ENCODE assay signal across 11 cellular contexts in the genomic region with DNA sequence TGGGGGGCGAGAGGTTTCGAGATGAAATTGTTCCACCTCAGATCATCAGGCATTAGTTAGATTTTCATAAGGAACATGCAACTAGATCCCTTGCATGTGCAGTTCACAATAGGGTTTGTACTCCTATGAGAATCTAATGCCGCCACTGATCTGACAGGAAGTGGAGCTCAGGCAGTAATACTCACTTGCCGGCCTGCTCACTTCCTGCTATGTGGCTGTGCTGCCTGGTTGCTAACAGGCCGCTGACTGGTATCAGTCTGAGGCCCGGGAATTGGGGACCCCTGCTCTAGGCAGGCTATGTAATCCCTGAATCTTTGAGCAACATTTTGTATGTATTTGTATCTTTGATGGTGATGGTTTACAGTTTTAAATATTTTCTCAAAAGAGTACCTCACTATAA. TPM values are rescaled to one million over a fixed set of nuclear protein-coding genes. Genes with fewer than 3 reads are reported as not detected.
DNase-seq lines count a peak whose midpoint lies in the region; ATAC-seq and TF ChIP-seq lines count a peak whose summit lies in the region.
"Had no signal": no experiment of that assay in that cellular context is flagged by ENCODE, and none has a peak within 500 bp of the region (broad histone marks: within the 10 kb centered on the region; RNA-seq: fewer than 3 reads in every experiment).

No MANE protein-coding gene starts in this region.

- DNase-seq in cardiac septum (ENCODE audit: low spot score) (peak; percentile 80), Right ventricle myocardium inferior (ENCODE audit: missing footprints) (no peak), upper lobe of right lung (no peak), progenitor cell of endocrine pancreas (ENCODE audit: low spot score, unreplicated experiment) (no peak), DMS114 treated with DMSO at 0.1 percent for 48 hours (lab: John Stamatoyannopoulos, UW; ENCODE audit: unreplicated experiment) (no peak), BE2C (no peak)
- DNase-seq in activated T-helper 9 cell treated with anti-CD3 and anti-CD28 coated beads, Interleukin-2, amount 50 U/mL, for 16 hours (ENCODE audit: low read depth) = peak; percentile 8
- DNase-seq: mesendoderm, NCI-H1417 had no signal

- ATAC-seq in Right ventricle myocardium inferior = no peak
- peak; percentile 74 for ATAC-seq in upper lobe of right lung
- ATAC-seq: stimulated activated memory B cell treated with anti-CD40 and anti-IgM and Interleukin-4, amounts not matched to agents 10 μg/mL and 1 μg/mL and 100 μg/mL, for 72 hours had no signal

- no peaks in the 10 kb centered on the region for H3K27me3 ChIP-seq in upper lobe of right lung
- H3K27me3 ChIP-seq in BE2C = no peaks in the 10 kb centered on the region

- H3K36me3 Mint-ChIP-seq in progenitor cell of endocrine pancreas (ENCODE audit: insufficient read depth) = peaks cover 20% of the 10 kb centered on the region

- no peaks in the 10 kb centered on the region for H3K9me3 ChIP-seq in mesodermal cell (ENCODE audit: control insufficient read depth, low read length)
- no peaks in the 10 kb centered on the region for H3K9me3 ChIP-seq in upper lobe of right lung
- no peaks in the 10 kb centered on the region for H3K9me3 ChIP-seq in BE2C

- H3K27ac ChIP-seq in mesodermal cell (ENCODE audit: low read depth, low read length, severe bottlenecking) = peak overlapping the region; percentile 45
- H3K27ac ChIP-seq in upper lobe of right lung = peak overlapping the region; percentile 20

- H3K4me3 Mint-ChIP-seq in progenitor cell of endocrine pancreas (ENCODE audit: low read depth) = no peak overlapping the region
- H3K4me3 Mint-ChIP-seq: stimulated activated memory B cell treated with anti-CD40 and anti-IgM and Interleukin-4, amounts not matched to agents 10 μg/mL and 1 μg/mL and 100 μg/mL, for 72 hours had no signal

- peaks cover 8% of the 10 kb centered on the region for H3K4me1 ChIP-seq in mesodermal cell (ENCODE audit: control insufficient read depth, insufficient read depth, low read length, poor library complexity, severe bottlenecking)
- H3K4me1 ChIP-seq in upper lobe of right lung = peaks cover 15% of the 10 kb centered on the region
- no peaks in the 10 kb centered on the region for H3K4me1 ChIP-seq in BE2C

- intact Hi-C loops in cardiac septum (cut with DNase I) (no loop called here), Right ventricle myocardium inferior (cut with DNase I) (no loop called here), upper lobe of right lung (cut with DNase I) (no loop called here)

- TF ChIP-seq CTCF in upper lobe of right lung (IDR thresholded peaks at IDR 0.05) (no peak), progenitor cell of endocrine pancreas (IDR thresholded peaks at IDR 0.05; ENCODE audit: unreplicated experiment) (no peak), BE2C (IDR thresholded peaks at IDR 0.05; ENCODE audit: low read depth, low read length) (no peak)

- WGBS in mesodermal cell (ENCODE audit: insufficient coverage in 2 of 2), 2 experiments = 84 to 85% methylated on average over 6 of the region's 6 CpGs

- no peaks in the 10 kb centered on the region for H3K27me3 Mint-ChIP-seq in progenitor cell of endocrine pancreas
- H3K27me3 Mint-ChIP-seq: stimulated activated memory B cell treated with anti-CD40 and anti-IgM and Interleukin-4, amounts not matched to agents 10 μg/mL and 1 μg/mL and 100 μg/mL, for 72 hours had no signal

- H3K36me3 ChIP-seq in mesodermal cell (ENCODE audit: control insufficient read depth, insufficient read depth, low read length) (peaks cover 87% of the 10 kb centered on the region), upper lobe of right lung (peaks cover 83% of the 10 kb centered on the region), BE2C (no peaks in the 10 kb centered on the region; the same call in none of the 2 replicates)

- H3K9me3 Mint-ChIP-seq in progenitor cell of endocrine pancreas (ENCODE audit: low read depth) = no peaks in the 10 kb centered on the region
- H3K9me3 Mint-ChIP-seq: stimulated activated memory B cell treated with anti-CD40 and anti-IgM and Interleukin-4, amounts not matched to agents 10 μg/mL and 1 μg/mL and 100 μg/mL, for 72 hours had no signal

- H3K4me1 Mint-ChIP-seq in progenitor cell of endocrine pancreas (ENCODE audit: low read depth) = no peaks in the 10 kb centered on the region
- H3K4me1 Mint-ChIP-seq: stimulated activated memory B cell treated with anti-CD40 and anti-IgM and Interleukin-4, amounts not matched to agents 10 μg/mL and 1 μg/mL and 100 μg/mL, for 72 hours had no signal

- no peak overlapping the region for H3K27ac Mint-ChIP-seq in progenitor cell of endocrine pancreas
- H3K27ac Mint-ChIP-seq: stimulated activated memory B cell treated with anti-CD40 and anti-IgM and Interleukin-4, amounts not matched to agents 10 μg/mL and 1 μg/mL and 100 μg/mL, for 72 hours had no signal

- H3K4me3 ChIP-seq in mesodermal cell (ENCODE audit: extremely low read depth, insufficient read depth, low read length, poor library complexity, severe bottlenecking) (no peak overlapping the region), upper lobe of right lung (no peak overlapping the region), BE2C (ENCODE audit: low read depth, low read length) (no peak overlapping the region)

RNA-seq across cellular contexts. Expression of a gene that starts 32.5 kb away (rescaled TPM):
- total RNA-seq in cardiac septum (3.0 TPM), Right ventricle myocardium inferior (6.2 TPM), upper lobe of right lung (8.7 TPM), progenitor cell of endocrine pancreas (17.0 and 17.3 TPM in 2 replicates)
- 14.0 TPM for polyA plus RNA-seq in mesodermal cell (2013, experiment 1 of 2)
- polyA plus RNA-seq in mesodermal cell (2013, experiment 2 of 2) = 11.6 TPM
- not detected for polyA plus RNA-seq in BE2C (2012; ENCODE audit: insufficient read depth, insufficient read length, low read depth)

RNA-seq across cellular contexts. Expression of a gene that starts 57.5 kb away (rescaled TPM):
- not detected for total RNA-seq in cardiac septum
- total RNA-seq in Right ventricle myocardium inferior = not detected
- polyA plus RNA-seq in mesodermal cell (2013, experiment 1 of 2) = 0.44 TPM
- polyA plus RNA-seq in mesodermal cell (2013, experiment 2 of 2) = 0.40 TPM
- total RNA-seq in upper lobe of right lung = 29.1 TPM
- total RNA-seq in progenitor cell of endocrine pancreas = 18.5 and 19.0 TPM in 2 replicates
- not detected for polyA plus RNA-seq in BE2C (2012; ENCODE audit: insufficient read depth, insufficient read length, low read depth)

Comparison
In these comparisons a context has a peak if more than half of its experiments do, and no peak if none do; other contexts are left out.
1. DNase-seq: peak in cardiac septum (single experiment) and activated T-helper 9 cell treated with anti-CD3 and anti-CD28 coated beads, Interleukin-2, amount 50 U/mL, for 16 hours (single experiment); none in Right ventricle myocardium inferior (single experiment), upper lobe of right lung (single experiment), progenitor cell of endocrine pancreas (single experiment), DMS114 treated with DMSO at 0.1 percent for 48 hours (single experiment) and BE2C (single experiment).
2. RNA of a gene that starts 57.5 kb away (total RNA-seq): 29.1 TPM in upper lobe of right lung (single experiment) and 18.5 to 19.0 TPM in progenitor cell of endocrine pancreas; not detected in Right ventricle myocardium inferior (single experiment) and not detected in cardiac septum (single experiment); every median in the first group is over 10 times any median in the second.